17 cellular contexts compared by ENCODE assay signal in genomic region chr6:140178550-140179334, GRCh38.
DNase-seq lines count a peak whose midpoint lies in the region; TF ChIP-seq lines count a peak whose summit lies in the region.
"Had no signal": no experiment of that assay in that cellular context is flagged by ENCODE, and none has a peak within 500 bp of the region (broad histone marks: within the 10 kb centered on the region; RNA-seq: fewer than 3 reads in every experiment).

No MANE protein-coding gene starts in this region.

- DNase-seq in AG09309 (ENCODE audit: low read depth): peak; percentile 75
- peak; percentile 56 for DNase-seq in HT1080 (ENCODE audit: low read depth)
- DNase-seq in brain microvascular endothelial cell: peak; percentile 40
- DNase-seq in iris pigment epithelial cell (ENCODE audit: low read depth): peak; percentile 67
- DNase-seq in prostate gland (ENCODE audit: low spot score): no peak
- DNase-seq in medulla oblongata (ENCODE audit: extremely low spot score): no peak
- DNase-seq in nephron progenitor cell: no peak
- DNase-seq in osteocyte (ENCODE audit: extremely low spot score, unreplicated experiment): no peak
- DNase-seq: activated naive CD8-positive, alpha-beta T cell treated with anti-CD3 and anti-CD28 coated beads, Interleukin-2, amount 10 ng/mL, durations not matched to agents 7 days and 5 days; activated T-cell treated with anti-CD3 and anti-CD28 coated beads, Interleukin-2, amount 50 U/mL, for 24 hours; BE2C; cerebellar nuclear complex; mesendoderm; MV-4-11; NCI-H2081; NCI-H69 had no signal

- no peak overlapping the region for H3K27ac Mint-ChIP-seq in nephron progenitor cell
- H3K27ac Mint-ChIP-seq in osteocyte (ENCODE audit: unreplicated experiment): no peak overlapping the region
- H3K27ac Mint-ChIP-seq: activated naive CD8-positive, alpha-beta T cell treated with anti-CD3 and anti-CD28 coated beads, Interleukin-2, amount 10 ng/mL, durations not matched to agents 7 days and 5 days; activated T-cell treated with anti-CD3 and anti-CD28 coated beads, Interleukin-2, amount 50 U/mL, for 24 hours had no signal

- no peak for TF ChIP-seq POLR2A in prostate gland (IDR thresholded peaks at IDR 0.05)

- H3K36me3 ChIP-seq in brain microvascular endothelial cell (replicated peaks) (no peaks in the 10 kb centered on the region), prostate gland (no peaks in the 10 kb centered on the region)
- H3K36me3 ChIP-seq: BE2C, HAP-1 had no signal

- H3K9me3 Mint-ChIP-seq in nephron progenitor cell: no peaks in the 10 kb centered on the region
- H3K9me3 Mint-ChIP-seq in osteocyte (ENCODE audit: unreplicated experiment): no peaks in the 10 kb centered on the region
- H3K9me3 Mint-ChIP-seq: activated naive CD8-positive, alpha-beta T cell treated with anti-CD3 and anti-CD28 coated beads, Interleukin-2, amount 10 ng/mL, durations not matched to agents 7 days and 5 days; activated T-cell treated with anti-CD3 and anti-CD28 coated beads, Interleukin-2, amount 50 U/mL, for 24 hours had no signal

- TF ChIP-seq CTCF in AG09309 (IDR thresholded peaks at IDR 0.05; ENCODE audit: control insufficient read depth, insufficient read depth, low read depth, low read length, missing control alignments) (no peak), brain microvascular endothelial cell (IDR thresholded peaks at IDR 0.05; ENCODE audit: low read depth, low read length, missing control alignments) (no peak), prostate gland (IDR thresholded peaks at IDR 0.05) (no peak), nephron progenitor cell (IDR thresholded peaks at IDR 0.05) (no peak), osteocyte (IDR thresholded peaks at IDR 0.05) (no peak)

- H3K4me1 ChIP-seq in prostate gland (replicated peaks): no peaks in the 10 kb centered on the region
- H3K4me1 ChIP-seq: BE2C, HAP-1 had no signal

- H3K9me3 ChIP-seq in prostate gland: no peaks in the 10 kb centered on the region
- H3K9me3 ChIP-seq: BE2C, HAP-1 had no signal

- H3K27ac ChIP-seq in brain microvascular endothelial cell (peak overlapping the region; percentile 3), prostate gland (no peak overlapping the region)

- H3K4me3 ChIP-seq in AG09309 (ENCODE audit: control insufficient read depth, low read depth, low read length): no peak overlapping the region
- H3K4me3 ChIP-seq in brain microvascular endothelial cell (ENCODE audit: low read depth, low read length): no peak overlapping the region
- no peak overlapping the region for H3K4me3 ChIP-seq in prostate gland
- H3K4me3 ChIP-seq: HAP-1 had no signal

- no peak overlapping the region for H3K4me3 Mint-ChIP-seq in nephron progenitor cell
- H3K4me3 Mint-ChIP-seq in osteocyte (ENCODE audit: unreplicated experiment): no peak overlapping the region
- H3K4me3 Mint-ChIP-seq: activated naive CD8-positive, alpha-beta T cell treated with anti-CD3 and anti-CD28 coated beads, Interleukin-2, amount 10 ng/mL, durations not matched to agents 7 days and 5 days; activated T-cell treated with anti-CD3 and anti-CD28 coated beads, Interleukin-2, amount 50 U/mL, for 24 hours had no signal

- H3K36me3 Mint-ChIP-seq in nephron progenitor cell (ENCODE audit: low read depth) (no peaks in the 10 kb centered on the region), osteocyte (ENCODE audit: unreplicated experiment) (peaks cover 2% of the 10 kb centered on the region)
- H3K36me3 Mint-ChIP-seq: activated naive CD8-positive, alpha-beta T cell treated with anti-CD3 and anti-CD28 coated beads, Interleukin-2, amount 10 ng/mL, durations not matched to agents 7 days and 5 days had no signal

- in situ Hi-C loops in brain microvascular endothelial cell (cut with HindIII; ENCODE audit: low pct_ligation_motif_present, low sequenced_read_pairs): no loop called here

- H3K27me3 ChIP-seq in brain microvascular endothelial cell (replicated peaks) (no peaks in the 10 kb centered on the region), prostate gland (replicated peaks; ENCODE audit: insufficient read depth) (no peaks in the 10 kb centered on the region)
- H3K27me3 ChIP-seq: BE2C had no signal

- no peaks in the 10 kb centered on the region for H3K4me1 Mint-ChIP-seq in nephron progenitor cell
- peaks cover 22% of the 10 kb centered on the region for H3K4me1 Mint-ChIP-seq in osteocyte (ENCODE audit: unreplicated experiment)
- H3K4me1 Mint-ChIP-seq: activated naive CD8-positive, alpha-beta T cell treated with anti-CD3 and anti-CD28 coated beads, Interleukin-2, amount 10 ng/mL, durations not matched to agents 7 days and 5 days had no signal

- H3K27me3 Mint-ChIP-seq in nephron progenitor cell (ENCODE audit: low read depth, poor library complexity): no peaks in the 10 kb centered on the region
- no peaks in the 10 kb centered on the region for H3K27me3 Mint-ChIP-seq in osteocyte (ENCODE audit: unreplicated experiment)
- H3K27me3 Mint-ChIP-seq: activated naive CD8-positive, alpha-beta T cell treated with anti-CD3 and anti-CD28 coated beads, Interleukin-2, amount 10 ng/mL, durations not matched to agents 7 days and 5 days; activated T-cell treated with anti-CD3 and anti-CD28 coated beads, Interleukin-2, amount 50 U/mL, for 24 hours had no signal

- intact Hi-C loops in prostate gland (cut with DNase I): no loop called here

Comparison
In these comparisons a context has a peak if more than half of its experiments do, and no peak if none do; other contexts are left out.
1. DNase-seq: peak in AG09309 (single experiment), HT1080 (single experiment), brain microvascular endothelial cell (single experiment) and iris pigment epithelial cell (single experiment); none in prostate gland (single experiment), medulla oblongata (single experiment), nephron progenitor cell (single experiment) and osteocyte (single experiment).